In the genomic region with DNA sequence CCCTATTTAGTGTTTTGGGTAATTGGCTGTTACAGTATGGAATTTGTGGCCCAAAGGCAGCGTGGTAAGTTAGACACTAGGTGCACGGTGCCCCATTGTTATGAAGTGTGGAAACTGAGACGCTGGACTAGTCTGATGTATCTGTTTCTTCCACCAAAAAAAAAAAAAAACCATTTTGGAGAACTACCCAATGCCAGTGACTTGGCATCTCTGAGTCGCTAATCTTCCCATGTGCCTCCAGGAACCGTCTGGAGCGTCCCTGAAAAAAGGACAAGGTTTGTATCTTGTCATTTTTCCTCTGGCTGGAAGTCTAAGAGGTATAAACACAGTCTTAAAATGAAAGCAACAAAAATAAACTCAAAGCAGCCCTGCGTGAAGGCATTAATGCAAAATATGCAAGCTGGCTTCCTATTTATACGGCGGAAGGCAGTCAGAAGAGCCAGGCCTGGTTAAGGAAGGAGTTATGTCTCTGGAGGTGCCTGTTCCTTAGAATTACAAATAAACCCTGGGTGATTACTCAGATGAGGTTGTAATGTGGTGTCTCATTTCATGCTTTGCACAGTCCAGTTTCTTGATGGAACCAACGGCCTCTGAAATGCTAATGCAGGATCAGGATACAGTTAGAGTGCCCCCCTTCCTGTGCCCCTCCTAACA, we compare ENCODE assay signal across 8 cellular contexts. TPM values are rescaled to one million over a fixed set of nuclear protein-coding genes. Genes with fewer than 3 reads are reported as not detected.
DNase-seq lines count a peak whose midpoint lies in the region; ATAC-seq and TF ChIP-seq lines count a peak whose summit lies in the region.

No MANE protein-coding gene starts in this region.

- peaks cover 5% of the 10 kb centered on the region for H3K36me3 Mint-ChIP-seq in chondrocyte (ENCODE audit: low read depth)

- peak overlapping the region; percentile 100 for H3K27ac Mint-ChIP-seq in chondrocyte (ENCODE audit: unreplicated experiment)

- H3K9me3 Mint-ChIP-seq in chondrocyte (ENCODE audit: low read depth): no peaks in the 10 kb centered on the region

- DNase-seq in heart left ventricle (no peak), Right ventricle myocardium superior (no peak), chondrocyte (ENCODE audit: low spot score) (no peak), uterus (no peak), DMS79 treated with DMSO at 0.1 percent for 48 hours (lab: John Stamatoyannopoulos, UW) (no peak), AML-193 (lab: John Stamatoyannopoulos, UW) (no peak)
- DNase-seq in stimulated activated CD4-positive, alpha-beta T cell treated with anti-CD3 and anti-CD28 coated beads, Interleukin-2, amount 100 ng/mL, for 24 hours: no peak

- H3K27me3 Mint-ChIP-seq in chondrocyte (ENCODE audit: low read depth): no peaks in the 10 kb centered on the region

- no peak for ATAC-seq in heart left ventricle
- ATAC-seq in Right ventricle myocardium superior (ENCODE audit: poor library complexity): no peak

- TF ChIP-seq POLR2A in heart left ventricle (IDR thresholded peaks at IDR 0.05) (no peak), uterus (IDR thresholded peaks at IDR 0.05) (peak in 1 of 2 donors; percentile 17)

- 16 to 24% (median 18%) methylated on average over 10 of the region's 10 CpGs for WGBS in heart left ventricle, 4 donors

- peaks cover 60 to 100% (median 98%) of the 10 kb centered on the region in 12 donors for H3K4me1 ChIP-seq in heart left ventricle
- H3K4me1 ChIP-seq in mucosa of rectum (ENCODE audit: control insufficient read depth in 2 of 2, insufficient read depth in 2 of 2, low read length in 2 of 2): peaks cover 71 to 91% of the 10 kb centered on the region in 2 donors
- H3K4me1 ChIP-seq in uterus: peaks cover 25 to 64% of the 10 kb centered on the region in 2 donors

- H3K4me3 Mint-ChIP-seq in chondrocyte (ENCODE audit: unreplicated experiment): peak overlapping the region; percentile 14

- H3K36me3 ChIP-seq in heart left ventricle (peaks cover 0 to 10% (median 0%) of the 10 kb centered on the region in 9 donors), mucosa of rectum (ENCODE audit: control insufficient read depth in 2 of 2, insufficient read depth in 2 of 2, low read length in 2 of 2) (peaks cover 9 to 20% of the 10 kb centered on the region in 2 donors), uterus (no peaks in the 10 kb centered on the region)

- H3K4me3 ChIP-seq in heart left ventricle: peak overlapping the region in 1 of 12 donors; percentile 7
- no peak overlapping the region for H3K4me3 ChIP-seq in mucosa of rectum (ENCODE audit: low read length in 2 of 2)
- H3K4me3 ChIP-seq in uterus: no peak overlapping the region

- H3K9ac ChIP-seq in mucosa of rectum (ENCODE audit: low read depth in 1 of 2, low read length in 2 of 2): peak overlapping the region; percentile 41 to 59

- TF ChIP-seq CTCF in heart left ventricle (IDR thresholded peaks at IDR 0.05): no peak
- TF ChIP-seq CTCF in chondrocyte (IDR thresholded peaks at IDR 0.05): no peak
- no peak for TF ChIP-seq CTCF in uterus (IDR thresholded peaks at IDR 0.05)

- intact Hi-C loops in heart left ventricle (cut with DNase I): loop anchor here in 2 of 10 donors (5.0 kb wide), 1 partner anchor 40 kb away; no protein-coding TSS in a partner anchor
- intact Hi-C loops in Right ventricle myocardium superior (cut with DNase I): no loop called here
- intact Hi-C loops in uterus (cut with DNase I; ENCODE audit: low total_unique reads): no loop called here

- peaks cover 97% of the 10 kb centered on the region for H3K4me1 Mint-ChIP-seq in chondrocyte (ENCODE audit: low read depth)

- H3K9me3 ChIP-seq in heart left ventricle (no peaks in the 10 kb centered on the region), mucosa of rectum (ENCODE audit: control insufficient read depth in 2 of 2, low read length in 2 of 2) (no peaks in the 10 kb centered on the region), uterus (no peaks in the 10 kb centered on the region)

- H3K27me3 ChIP-seq in heart left ventricle (no peaks in the 10 kb centered on the region), mucosa of rectum (ENCODE audit: control insufficient read depth in 2 of 2, insufficient read depth in 2 of 2, low read length in 2 of 2) (no peaks in the 10 kb centered on the region), uterus (no peaks in the 10 kb centered on the region)

- H3K27ac ChIP-seq in heart left ventricle: peak overlapping the region; percentile 88 to 99 (median 96)
- peak overlapping the region; percentile 79 to 85 for H3K27ac ChIP-seq in mucosa of rectum (ENCODE audit: low read depth in 2 of 2, low read length in 2 of 2)
- peak overlapping the region; percentile 98 for H3K27ac ChIP-seq in uterus

RNA-seq across cellular contexts. Expression of gene ACTN4, which starts 20.2 kb away (rescaled TPM):
- 100 to 1,000 TPM; 124 to 307 (median 154) TPM for total RNA-seq in heart left ventricle
- polyA plus RNA-seq in heart left ventricle: 100 to 1,000 TPM; 100 to 107 TPM
- 125 TPM for total RNA-seq in Right ventricle myocardium superior
- total RNA-seq in chondrocyte: 641 to 921 TPM (median 917 TPM) in 3 replicates
- total RNA-seq in uterus: 100 to 1,000 TPM; 259 to 844 (median 429) TPM

RNA-seq across cellular contexts. Expression of gene EIF3K, which starts 48.7 kb away (rescaled TPM):
- total RNA-seq in heart left ventricle: 1,000 to 10,000 TPM in 1 of 9 donors, 100 to 1,000 TPM in 8; 447 to 1,239 (median 596) TPM
- polyA plus RNA-seq in heart left ventricle: 100 to 1,000 TPM; 761 to 801 TPM
- 644 TPM for total RNA-seq in Right ventricle myocardium superior
- 177 to 208 TPM (median 185 TPM) in 3 replicates for total RNA-seq in chondrocyte
- 100 to 1,000 TPM; 211 to 441 (median 246) TPM for total RNA-seq in uterus

RNA-seq across cellular contexts. Expression of gene MAP4K1, which starts 49.9 kb away (rescaled TPM):
- total RNA-seq in heart left ventricle (1 to 10 TPM; 1.2 to 9.9 (median 2.7) TPM), Right ventricle myocardium superior (1.3 TPM), chondrocyte (0.23 to 1.4 TPM (median 1.4 TPM) in 3 replicates), uterus (1 to 10 TPM in 2 of 4 donors, under 1 TPM in 1, not detected in 1; 0.55 to 4.5 (median 3.6) TPM)
- 1 to 10 TPM in 1 of 2 donors, under 1 TPM in 1; 0.69 to 2.7 TPM for polyA plus RNA-seq in heart left ventricle
